ENCODE assay signal across 8 cellular contexts in genomic region chrX:74015379-74016019, GRCh38.
A peak's percentile ranks its signal among the peaks of the same experiment; 100 is the strongest.
DNase-seq lines count a peak whose midpoint lies in the region; ATAC-seq and TF ChIP-seq lines count a peak whose summit lies in the region.

No MANE protein-coding gene starts in this region.

- no peaks in the 10 kb centered on the region for H3F3A ChIP-seq in neural cell (ENCODE audit: insufficient read depth, low read length, poor library complexity, severe bottlenecking)

- no peaks in the 10 kb centered on the region for H3K9me3 Mint-ChIP-seq in CD4-positive, alpha-beta T cell

- peak; percentile 78 for TF ChIP-seq CTCF in CD4-positive, alpha-beta T cell (IDR thresholded peaks at IDR 0.05)
- TF ChIP-seq CTCF in esophagus muscularis mucosa (IDR thresholded peaks at IDR 0.05): peak; percentile 68 to 79 (median 78)
- TF ChIP-seq CTCF in neural cell (IDR thresholded peaks at IDR 0.05; ENCODE audit: poor library complexity, severe bottlenecking): peak; percentile 71

- H3K4me2 ChIP-seq in neural cell (ENCODE audit: low read length): no peak overlapping the region

- no peak for TF ChIP-seq EP300 in esophagus muscularis mucosa (IDR thresholded peaks at IDR 0.05)
- TF ChIP-seq EP300 in neural cell (conservative IDR thresholded peaks at IDR 0.05; ENCODE audit: poor library complexity, severe bottlenecking): no peak

- H4K20me1 ChIP-seq in neural cell (ENCODE audit: insufficient read depth): no peaks in the 10 kb centered on the region

- 26% methylated on average over 7 of the region's 7 CpGs for WGBS in esophagus muscularis mucosa

- TF ChIP-seq RAD21 in neural cell (conservative IDR thresholded peaks at IDR 0.05): peak; percentile 75

- H3K27ac Mint-ChIP-seq in CD4-positive, alpha-beta T cell: no peak overlapping the region

- TF ChIP-seq POLR2A in esophagus muscularis mucosa (IDR thresholded peaks at IDR 0.05; ENCODE audit: low read depth): no peak

- intact Hi-C loops in CD4-positive, alpha-beta T cell (cut with DNase I, micrococcal nuclease): loop anchor here (1.0 to 5.0 kb wide), 3 partner anchors 117 to 327 kb away; no protein-coding TSS in a partner anchor
- intact Hi-C loops in esophagus muscularis mucosa (cut with DNase I): loop anchor here (1.0 kb wide), 1 partner anchor 160 kb away; no protein-coding TSS in a partner anchor

- peaks cover 0 to 6% (median 0%) of the 10 kb centered on the region in 4 donors for H3K4me1 ChIP-seq in esophagus muscularis mucosa

- no peaks in the 10 kb centered on the region for H3K27me3 ChIP-seq in CD4-positive, alpha-beta T cell (ENCODE audit: control insufficient read depth, insufficient read depth, low read length)
- H3K27me3 ChIP-seq in esophagus muscularis mucosa (no peaks in the 10 kb centered on the region), neural cell (ENCODE audit: insufficient read depth, low read depth, low read length) (no peaks in the 10 kb centered on the region)

- H3K9me3 ChIP-seq in CD4-positive, alpha-beta T cell (ENCODE audit: control insufficient read depth, low read length): no peaks in the 10 kb centered on the region
- H3K9me3 ChIP-seq in esophagus muscularis mucosa (no peaks in the 10 kb centered on the region), neural cell (ENCODE audit: low read length) (no peaks in the 10 kb centered on the region)

- ATAC-seq in CD4-positive, alpha-beta T cell (ENCODE audit: poor library complexity): peak; percentile 55
- peak; percentile 98 for ATAC-seq in GM19438 (IDR thresholded peaks at IDR 0.05; ENCODE audit: low read depth, unreplicated experiment)
- ATAC-seq in HG03575 (IDR thresholded peaks at IDR 0.05; ENCODE audit: extremely low read depth, insufficient number of reproducible peaks, low FRiP score, unreplicated experiment): peak; percentile 95

- no peak overlapping the region for H3K4me3 ChIP-seq in esophagus muscularis mucosa
- H3K4me3 ChIP-seq in neural cell (ENCODE audit: low read length): no peak overlapping the region

- POLR2A ChIA-PET in CD4-positive, alpha-beta T cell (lab: Charles Lee): no interaction called here

- no peak overlapping the region for H3K27ac ChIP-seq in CD4-positive, alpha-beta T cell (ENCODE audit: low read depth, low read length)
- H3K27ac ChIP-seq in esophagus muscularis mucosa (replicated peaks in 1 of 4) (no peak overlapping the region), neural cell (ENCODE audit: low read length) (no peak overlapping the region), substantia nigra (ENCODE audit: low read depth, low read length, poor library complexity, severe bottlenecking) (no peak overlapping the region)

- no peak overlapping the region for H3K9ac ChIP-seq in neural cell (ENCODE audit: low read length)

- H3K36me3 ChIP-seq in esophagus muscularis mucosa: no peaks in the 10 kb centered on the region
- H3K36me3 ChIP-seq in neural cell (ENCODE audit: insufficient read depth, low read length): no peaks in the 10 kb centered on the region

- peak; percentile 33 to 62 (median 46) for DNase-seq in CD4-positive, alpha-beta T cell
- peak; percentile 19 to 60 for DNase-seq in NOMO-1 (lab: John Stamatoyannopoulos, UW; ENCODE audit: unreplicated experiment in 2 of 2)
- peak; percentile 65 for DNase-seq in activated CD8-positive, alpha-beta memory T cell treated with anti-CD3 and anti-CD28 coated beads, Interleukin-2, amount 50 U/mL, for 48 hours
- DNase-seq in esophagus muscularis mucosa (ENCODE audit: extremely low spot score): no peak
- DNase-seq in substantia nigra (lab: John Stamatoyannopoulos, UW): peak in 38 of 49 donors; percentile 0 to 58 (median 20)

- no peaks in the 10 kb centered on the region for H3K36me3 Mint-ChIP-seq in CD4-positive, alpha-beta T cell (ENCODE audit: low read depth)

- H3K4me1 Mint-ChIP-seq in CD4-positive, alpha-beta T cell (ENCODE audit: low read depth): peaks cover 5% of the 10 kb centered on the region

- no peak overlapping the region for H2AFZ ChIP-seq in neural cell (ENCODE audit: low read depth, low read length)

- CTCF ChIA-PET in CD4-positive, alpha-beta T cell (lab: Charles Lee): interaction anchor here (0.6 to 1.7 kb wide), 6 partner anchors 57 to 158 kb away, joined by 3 to 7 read pairs (median 4); no protein-coding TSS in a partner anchor

- no peak overlapping the region for H3K4me3 Mint-ChIP-seq in CD4-positive, alpha-beta T cell

- no peaks in the 10 kb centered on the region for H3K79me2 ChIP-seq in neural cell (replicated peaks; ENCODE audit: insufficient read depth, low read length)

- H3K27me3 Mint-ChIP-seq in CD4-positive, alpha-beta T cell: no peaks in the 10 kb centered on the region

- H3K9me2 ChIP-seq in neural cell (ENCODE audit: insufficient read depth, low read length): no peaks in the 10 kb centered on the region

TF ChIP-seq in neural cell, 6 proteins besides CTCF, POLR2A, EP300 and RAD21:
- TF ChIP-seq SMC3 (conservative IDR thresholded peaks at IDR 0.05; ENCODE audit: poor library complexity) (peak; percentile 67), REST (IDR thresholded peaks at IDR 0.05; ENCODE audit: borderline replicate concordance) (no peak)
